Comparison of ENCODE assay signal across 11 cellular contexts in genomic region chr3:1703169-1703568, GRCh38.
"Had no signal": no experiment of that assay in that cellular context is flagged by ENCODE, and none has a peak within 500 bp of the region (broad histone marks: within the 10 kb centered on the region; RNA-seq: fewer than 3 reads in every experiment).

No MANE protein-coding gene starts in this region.

- H3K4me2 ChIP-seq: GM23338 had no signal

- H2AFZ ChIP-seq: GM23248, GM23338 had no signal

- H3K4me3 ChIP-seq: GM23248, GM23338, HAP-1 had no signal

- H3K4me1 ChIP-seq: HAP-1 had no signal

- H3K9me3 ChIP-seq: HAP-1 had no signal

- DNase-seq: GM23248, GOT3, H7, H9, HCEC 1CT, HFFc6 had no signal

- FAIRE-seq: H1, H54 had no signal

- H3K36me3 ChIP-seq: HAP-1 had no signal

- ATAC-seq: GM23338, HCT116 had no signal

- H3K27ac ChIP-seq: GM23248 had no signal

- H3K9ac ChIP-seq: GM23248 had no signal
